In the genomic region with DNA sequence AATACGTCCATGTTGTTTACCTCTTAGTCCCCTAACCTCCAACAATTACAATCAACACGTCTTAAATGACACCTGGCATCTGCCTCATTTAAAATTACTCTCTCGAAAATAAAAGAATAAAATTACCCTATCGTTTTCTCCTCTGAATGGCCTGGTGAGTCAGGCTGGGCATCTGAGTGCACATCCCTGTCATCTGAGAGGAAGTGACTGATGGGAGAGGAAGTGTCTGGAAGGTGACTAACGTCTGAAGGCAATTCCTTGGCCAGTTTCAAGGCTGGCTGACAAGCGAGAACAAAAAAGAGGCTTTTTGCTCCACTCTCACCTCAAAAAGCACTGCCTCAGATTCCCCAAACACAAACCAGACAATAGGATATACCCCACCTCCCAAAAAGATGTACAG, we compare ENCODE assay signal across 8 cellular contexts. TPM values are rescaled to one million over a fixed set of nuclear protein-coding genes. Genes with fewer than 3 reads are reported as not detected.
DNase-seq lines count a peak whose midpoint lies in the region; ATAC-seq and TF ChIP-seq lines count a peak whose summit lies in the region.

No MANE protein-coding gene starts in this region.

- peak overlapping the region; percentile 73 for H3K9ac ChIP-seq in SK-N-SH

- peaks cover 0 to 21% of the 10 kb centered on the region in 2 donors for H3K4me1 ChIP-seq in right atrium auricular region
- H3K4me1 ChIP-seq in SK-N-SH (ENCODE audit: control insufficient read depth in 1 of 2, insufficient read depth in 2 of 2, low read depth in 1 of 2, low read length in 1 of 2), result peaks cover 18 to 38% of the 10 kb centered on the region in 2 experiments
- peaks cover 22% of the 10 kb centered on the region for H3K4me1 ChIP-seq in upper lobe of right lung
- peaks cover 15% of the 10 kb centered on the region for H3K4me1 ChIP-seq in BE2C

- H3K27ac ChIP-seq in right atrium auricular region, result peak overlapping the region in 1 of 2 donors; percentile 35
- H3K27ac ChIP-seq in SK-N-SH (ENCODE audit: low read depth in 2 of 2, low read length in 1 of 2), result peak overlapping the region; percentile 47 to 98; a peak in 3 of 4 replicates
- H3K27ac ChIP-seq in upper lobe of right lung, result peak overlapping the region; percentile 67

- H3K9me3 ChIP-seq in right atrium auricular region (no peaks in the 10 kb centered on the region), SK-N-SH (no peaks in the 10 kb centered on the region), upper lobe of right lung (no peaks in the 10 kb centered on the region), BE2C (no peaks in the 10 kb centered on the region)

- CTCF ChIA-PET in SK-N-SH (lab: Yijun Ruan, JAX), result no interaction called here

- no peak for TF ChIP-seq RAD21 in SK-N-SH (IDR thresholded peaks at IDR 0.05; ENCODE audit: low read length)

- H3F3A ChIP-seq in SK-N-SH (replicated peaks; ENCODE audit: insufficient read depth), result peaks cover 62% of the 10 kb centered on the region

- no peak overlapping the region for H2AFZ ChIP-seq in SK-N-SH (ENCODE audit: low read depth)

- DNase-seq in left cardiac atrium, result peak; percentile 26
- DNase-seq in right atrium auricular region (ENCODE audit: low spot score), result no peak
- DNase-seq in SK-N-SH, result no peak
- peak; percentile 57 for DNase-seq in fibroblast of villous mesenchyme (ENCODE audit: low read depth)
- DNase-seq in upper lobe of right lung, result no peak
- no peak for DNase-seq in NCI-H82 (lab: John Stamatoyannopoulos, UW)
- no peak for DNase-seq in NCI-H510A treated with DMSO at 0.1 percent for 48 hours (lab: John Stamatoyannopoulos, UW)
- no peak for DNase-seq in BE2C

- H3K4me3 ChIP-seq in right atrium auricular region, result no peak overlapping the region
- peak overlapping the region in 1 of 2 experiments; percentile 1; a peak in 1 of 4 replicates for H3K4me3 ChIP-seq in SK-N-SH (ENCODE audit: low read depth in 2 of 2, low read length in 1 of 2)
- no peak overlapping the region for H3K4me3 ChIP-seq in fibroblast of villous mesenchyme (ENCODE audit: low read depth, low read length)
- no peak overlapping the region for H3K4me3 ChIP-seq in upper lobe of right lung
- no peak overlapping the region for H3K4me3 ChIP-seq in BE2C (ENCODE audit: low read depth, low read length)

- no peaks in the 10 kb centered on the region for H3K9me2 ChIP-seq in SK-N-SH

- no peaks in the 10 kb centered on the region for H3K36me3 ChIP-seq in right atrium auricular region
- H3K36me3 ChIP-seq in SK-N-SH (replicated peaks in 1 of 2; ENCODE audit: control insufficient read depth in 1 of 2, insufficient read depth in 2 of 2, low read length in 1 of 2), result peaks cover 0 to 4% of the 10 kb centered on the region in 2 experiments
- no peaks in the 10 kb centered on the region for H3K36me3 ChIP-seq in upper lobe of right lung
- H3K36me3 ChIP-seq in BE2C, result no peaks in the 10 kb centered on the region

- peak in 1 of 2 experiments; percentile 97; a peak in 2 of 4 replicates for TF ChIP-seq EP300 in SK-N-SH (IDR thresholded peaks at IDR 0.05; ENCODE audit: borderline replicate concordance in 1 of 2, low read depth in 1 of 2, low read length in 1 of 2)

- H3K79me2 ChIP-seq in SK-N-SH (ENCODE audit: insufficient read depth), result peaks cover 85% of the 10 kb centered on the region

- H3K4me2 ChIP-seq in SK-N-SH, result peak overlapping the region; percentile 49

- WGBS in SK-N-SH (ENCODE audit: low lambda C conversion rate), result 16% methylated on average over 6 of the region's 6 CpGs

- ATAC-seq in left cardiac atrium (peak; percentile 39 to 86), upper lobe of right lung (peak; percentile 90)

- no peaks in the 10 kb centered on the region for H4K20me1 ChIP-seq in SK-N-SH (ENCODE audit: insufficient read depth)

- POLR2A ChIA-PET in SK-N-SH (lab: Yijun Ruan, JAX), result no interaction called here

- intact Hi-C loops in left cardiac atrium (cut with DNase I) (no loop called here), upper lobe of right lung (cut with DNase I) (no loop called here)

- H3K27me3 ChIP-seq in right atrium auricular region (no peaks in the 10 kb centered on the region), SK-N-SH (ENCODE audit: insufficient read depth) (no peaks in the 10 kb centered on the region), upper lobe of right lung (no peaks in the 10 kb centered on the region), BE2C (no peaks in the 10 kb centered on the region)

- TF ChIP-seq CTCF in right atrium auricular region (IDR thresholded peaks at IDR 0.05) (no peak), SK-N-SH (IDR thresholded peaks at IDR 0.05) (no peak), fibroblast of villous mesenchyme (IDR thresholded peaks at IDR 0.05; ENCODE audit: insufficient read depth, low read depth, low read length) (no peak), upper lobe of right lung (IDR thresholded peaks at IDR 0.05) (no peak), BE2C (IDR thresholded peaks at IDR 0.05; ENCODE audit: low read depth, low read length) (no peak)

TF ChIP-seq in SK-N-SH, 30 proteins besides CTCF, POLR2A, EP300 and RAD21 (continues in another document):
- TF ChIP-seq TEAD4 (IDR thresholded peaks at IDR 0.05; ENCODE audit: borderline replicate concordance, insufficient read depth), result peak; percentile 90
- TF ChIP-seq CHD2 (IDR thresholded peaks at IDR 0.05; ENCODE audit: low read length, partially characterized antibody), result no peak
- TF ChIP-seq, protein P1, sequence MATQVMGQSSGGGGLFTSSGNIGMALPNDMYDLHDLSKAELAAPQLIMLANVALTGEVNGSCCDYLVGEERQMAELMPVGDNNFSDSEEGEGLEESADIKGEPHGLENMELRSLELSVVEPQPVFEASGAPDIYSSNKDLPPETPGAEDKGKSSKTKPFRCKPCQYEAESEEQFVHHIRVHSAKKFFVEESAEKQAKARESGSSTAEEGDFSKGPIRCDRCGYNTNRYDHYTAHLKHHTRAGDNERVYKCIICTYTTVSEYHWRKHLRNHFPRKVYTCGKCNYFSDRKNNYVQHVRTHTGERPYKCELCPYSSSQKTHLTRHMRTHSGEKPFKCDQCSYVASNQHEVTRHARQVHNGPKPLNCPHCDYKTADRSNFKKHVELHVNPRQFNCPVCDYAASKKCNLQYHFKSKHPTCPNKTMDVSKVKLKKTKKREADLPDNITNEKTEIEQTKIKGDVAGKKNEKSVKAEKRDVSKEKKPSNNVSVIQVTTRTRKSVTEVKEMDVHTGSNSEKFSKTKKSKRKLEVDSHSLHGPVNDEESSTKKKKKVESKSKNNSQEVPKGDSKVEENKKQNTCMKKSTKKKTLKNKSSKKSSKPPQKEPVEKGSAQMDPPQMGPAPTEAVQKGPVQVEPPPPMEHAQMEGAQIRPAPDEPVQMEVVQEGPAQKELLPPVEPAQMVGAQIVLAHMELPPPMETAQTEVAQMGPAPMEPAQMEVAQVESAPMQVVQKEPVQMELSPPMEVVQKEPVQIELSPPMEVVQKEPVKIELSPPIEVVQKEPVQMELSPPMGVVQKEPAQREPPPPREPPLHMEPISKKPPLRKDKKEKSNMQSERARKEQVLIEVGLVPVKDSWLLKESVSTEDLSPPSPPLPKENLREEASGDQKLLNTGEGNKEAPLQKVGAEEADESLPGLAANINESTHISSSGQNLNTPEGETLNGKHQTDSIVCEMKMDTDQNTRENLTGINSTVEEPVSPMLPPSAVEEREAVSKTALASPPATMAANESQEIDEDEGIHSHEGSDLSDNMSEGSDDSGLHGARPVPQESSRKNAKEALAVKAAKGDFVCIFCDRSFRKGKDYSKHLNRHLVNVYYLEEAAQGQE (IDR thresholded peaks at IDR 0.05; ENCODE audit: low read depth, low read length), result peak; percentile 73
- TF ChIP-seq TAF1 (IDR thresholded peaks at IDR 0.05; ENCODE audit: borderline replicate concordance, low read depth, low read length), result peak; percentile 54; the same call in 1 of the 2 replicates
- TF ChIP-seq SIN3A (IDR thresholded peaks at IDR 0.05; ENCODE audit: borderline replicate concordance, low read depth, low read length), result peak; percentile 74; the same call in 1 of the 2 replicates
- no peak for TF ChIP-seq ELF1 (IDR thresholded peaks at IDR 0.05)
- TF ChIP-seq, protein P2, sequence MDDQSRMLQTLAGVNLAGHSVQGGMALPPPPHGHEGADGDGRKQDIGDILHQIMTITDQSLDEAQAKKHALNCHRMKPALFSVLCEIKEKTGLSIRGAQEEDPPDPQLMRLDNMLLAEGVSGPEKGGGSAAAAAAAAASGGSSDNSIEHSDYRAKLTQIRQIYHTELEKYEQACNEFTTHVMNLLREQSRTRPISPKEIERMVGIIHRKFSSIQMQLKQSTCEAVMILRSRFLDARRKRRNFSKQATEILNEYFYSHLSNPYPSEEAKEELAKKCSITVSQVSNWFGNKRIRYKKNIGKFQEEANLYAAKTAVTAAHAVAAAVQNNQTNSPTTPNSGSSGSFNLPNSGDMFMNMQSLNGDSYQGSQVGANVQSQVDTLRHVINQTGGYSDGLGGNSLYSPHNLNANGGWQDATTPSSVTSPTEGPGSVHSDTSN (IDR thresholded peaks at IDR 0.05), result peak; percentile 96
- TF ChIP-seq, protein P3, sequence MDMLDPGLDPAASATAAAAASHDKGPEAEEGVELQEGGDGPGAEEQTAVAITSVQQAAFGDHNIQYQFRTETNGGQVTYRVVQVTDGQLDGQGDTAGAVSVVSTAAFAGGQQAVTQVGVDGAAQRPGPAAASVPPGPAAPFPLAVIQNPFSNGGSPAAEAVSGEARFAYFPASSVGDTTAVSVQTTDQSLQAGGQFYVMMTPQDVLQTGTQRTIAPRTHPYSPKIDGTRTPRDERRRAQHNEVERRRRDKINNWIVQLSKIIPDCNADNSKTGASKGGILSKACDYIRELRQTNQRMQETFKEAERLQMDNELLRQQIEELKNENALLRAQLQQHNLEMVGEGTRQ (IDR thresholded peaks at IDR 0.05; ENCODE audit: borderline replicate concordance, low read depth, low read length), result no peak
- peak; percentile 48; the same call in 1 of the 2 replicates for TF ChIP-seq MEF2A (IDR thresholded peaks at IDR 0.05; ENCODE audit: borderline replicate concordance, low read depth)
- TF ChIP-seq RXRA (IDR thresholded peaks at IDR 0.05; ENCODE audit: borderline replicate concordance, low read depth), result peak; percentile 87; the same call in 1 of the 2 replicates
- peak; percentile 96 for TF ChIP-seq JUND (IDR thresholded peaks at IDR 0.05)
- TF ChIP-seq RFX5 (IDR thresholded peaks at IDR 0.05; ENCODE audit: low read length), result no peak

RNA-seq across cellular contexts. Expression of a gene that starts 57.7 kb away (rescaled TPM):
- total RNA-seq in left cardiac atrium, result 10 to 100 TPM; 98.0 to 98.4 TPM
- 10 to 100 TPM; 62.1 to 78.9 TPM for total RNA-seq in right atrium auricular region
- 97.9 and 117 TPM in 2 replicates for polyA plus RNA-seq in SK-N-SH (2012; rRNA removed)
- polyA plus RNA-seq in SK-N-SH (2012; cell fraction: cytosol; rRNA removed), result 102 and 103 TPM in 2 replicates
- 81.1 and 148 TPM in 2 replicates for polyA plus RNA-seq in SK-N-SH (2012; cell fraction: nucleus; rRNA removed)
- total RNA-seq in fibroblast of villous mesenchyme, result 92.0 and 93.4 TPM in 2 replicates
- total RNA-seq in upper lobe of right lung, result 76.8 TPM
- 91.0 TPM for polyA plus RNA-seq in BE2C (2012; ENCODE audit: insufficient read depth, insufficient read length, low read depth)

Comparison
In these comparisons a context has a peak if more than half of its experiments do, and no peak if none do; other contexts are left out.
1. DNase-seq: peak in left cardiac atrium (single experiment) and fibroblast of villous mesenchyme (single experiment); none in right atrium auricular region (single experiment), SK-N-SH (single experiment), upper lobe of right lung (single experiment), NCI-H82 (single experiment), NCI-H510A treated with DMSO at 0.1 percent for 48 hours (single experiment) and BE2C (single experiment).